ENCODE assay signal across 9 cellular contexts in genomic region chr10:88865281-88865876, GRCh38. TPM values are rescaled to one million over a fixed set of nuclear protein-coding genes. Genes with fewer than 3 reads are reported as not detected.
A peak's percentile ranks its signal among the peaks of the same experiment; 100 is the strongest.
DNase-seq lines count a peak whose midpoint lies in the region; ATAC-seq and TF ChIP-seq lines count a peak whose summit lies in the region.
"Had no signal": no experiment of that assay in that cellular context is flagged by ENCODE, and none has a peak within 500 bp of the region (broad histone marks: within the 10 kb centered on the region; RNA-seq: fewer than 3 reads in every experiment).

No MANE protein-coding gene starts in this region.

- 94% methylated on average over 4 of the region's 4 CpGs for WGBS in hepatocyte (ENCODE audit: low lambda C conversion rate, missing lambda C conversion rate)

- no peaks in the 10 kb centered on the region for H3K4me1 Mint-ChIP-seq in glutamatergic neuron (ENCODE audit: low read depth, unreplicated experiment)
- H3K4me1 Mint-ChIP-seq in naive thymus-derived CD4-positive, alpha-beta T cell = peaks cover 0 to 10% (median 0%) of the 10 kb centered on the region in 7 donors
- H3K4me1 Mint-ChIP-seq: nephron progenitor cell had no signal

- H3K4me2 ChIP-seq in hepatocyte = no peak overlapping the region

- H3K9me3 Mint-ChIP-seq in glutamatergic neuron (ENCODE audit: unreplicated experiment) = no peaks in the 10 kb centered on the region
- H3K9me3 Mint-ChIP-seq in naive thymus-derived CD4-positive, alpha-beta T cell = no peaks in the 10 kb centered on the region
- H3K9me3 Mint-ChIP-seq: nephron progenitor cell had no signal

- H3K4me3 ChIP-seq in hepatocyte = no peak overlapping the region
- no peak overlapping the region for H3K4me3 ChIP-seq in naive thymus-derived CD4-positive, alpha-beta T cell (ENCODE audit: low read length)

- POLR2A ChIA-PET in RWPE1 (lab: Yijun Ruan, JAX; ENCODE audit: low non-redundant PET) = no interaction called here
- POLR2A ChIA-PET in naive thymus-derived CD4-positive, alpha-beta T cell (lab: Charles Lee) = no interaction called here

- H3K4me3 Mint-ChIP-seq in glutamatergic neuron (ENCODE audit: unreplicated experiment) = no peak overlapping the region
- no peak overlapping the region for H3K4me3 Mint-ChIP-seq in naive thymus-derived CD4-positive, alpha-beta T cell
- H3K4me3 Mint-ChIP-seq: nephron progenitor cell had no signal

- no peak overlapping the region for H3K27ac Mint-ChIP-seq in glutamatergic neuron (ENCODE audit: unreplicated experiment)
- H3K27ac Mint-ChIP-seq in naive thymus-derived CD4-positive, alpha-beta T cell = no peak overlapping the region
- H3K27ac Mint-ChIP-seq: nephron progenitor cell had no signal

- no peaks in the 10 kb centered on the region for H3K36me3 ChIP-seq in hepatocyte (replicated peaks; ENCODE audit: insufficient read depth, low read depth)
- H3K36me3 ChIP-seq in naive thymus-derived CD4-positive, alpha-beta T cell (ENCODE audit: control insufficient read depth in 2 of 3, insufficient read depth in 3 of 3, low read length in 3 of 3) = no peaks in the 10 kb centered on the region

- intact Hi-C loops in naive thymus-derived CD4-positive, alpha-beta T cell (cut with micrococcal nuclease) = loop anchor here (1.0 to 10.0 kb wide), 7 partner anchors 15 to 300 kb away; partner anchors contain the start of gene STAMBPL1 (in 1 of the 2)

- peaks cover 3% of the 10 kb centered on the region for H3K27me3 ChIP-seq in hepatocyte
- H3K27me3 ChIP-seq in naive thymus-derived CD4-positive, alpha-beta T cell (ENCODE audit: control insufficient read depth in 2 of 2, insufficient read depth in 2 of 2, low read length in 2 of 2) = no peaks in the 10 kb centered on the region

- H3K27me3 Mint-ChIP-seq in glutamatergic neuron (ENCODE audit: unreplicated experiment) = no peaks in the 10 kb centered on the region
- H3K27me3 Mint-ChIP-seq in naive thymus-derived CD4-positive, alpha-beta T cell = peaks cover 0 to 37% (median 14%) of the 10 kb centered on the region in 5 donors

- ATAC-seq in naive thymus-derived CD4-positive, alpha-beta T cell = no peak

- no peaks in the 10 kb centered on the region for H3K9me2 ChIP-seq in hepatocyte (replicated peaks; ENCODE audit: insufficient read depth)

- no peaks in the 10 kb centered on the region for H3K36me3 Mint-ChIP-seq in glutamatergic neuron (ENCODE audit: unreplicated experiment)
- peaks cover 0 to 1% (median 0%) of the 10 kb centered on the region in 5 donors for H3K36me3 Mint-ChIP-seq in naive thymus-derived CD4-positive, alpha-beta T cell

- H2AFZ ChIP-seq in hepatocyte = no peak overlapping the region

- TF ChIP-seq CTCF in RWPE1 (conservative IDR thresholded peaks at IDR 0.05; ENCODE audit: low read depth) = no peak; the same call in 1 of the 2 replicates
- peak; percentile 27 for TF ChIP-seq CTCF in hepatocyte (IDR thresholded peaks at IDR 0.05; ENCODE audit: poor library complexity)
- TF ChIP-seq CTCF in glutamatergic neuron (IDR thresholded peaks at IDR 0.05; ENCODE audit: partially characterized antibody, unreplicated experiment) = no peak

- no peaks in the 10 kb centered on the region for H3K9me3 ChIP-seq in hepatocyte (ENCODE audit: low read depth)
- H3K9me3 ChIP-seq in naive thymus-derived CD4-positive, alpha-beta T cell (ENCODE audit: control insufficient read depth in 2 of 3, low read length in 3 of 3) = no peaks in the 10 kb centered on the region

- H3K4me1 ChIP-seq in hepatocyte (ENCODE audit: insufficient read depth) = no peaks in the 10 kb centered on the region
- H3K4me1 ChIP-seq in naive thymus-derived CD4-positive, alpha-beta T cell (ENCODE audit: control insufficient read depth in 2 of 2, insufficient read depth in 2 of 2, low read length in 2 of 2) = no peaks in the 10 kb centered on the region

- H3K27ac ChIP-seq in RWPE1 (no peak overlapping the region), hepatocyte (no peak overlapping the region)
- no peak overlapping the region for H3K27ac ChIP-seq in naive thymus-derived CD4-positive, alpha-beta T cell (ENCODE audit: low read depth, low read length)

- DNase-seq in AG20443 (ENCODE audit: low spot score) = peak; percentile 14
- DNase-seq in HCEC 1CT = peak; percentile 49
- peak; percentile 46 for DNase-seq in RWPE1 (ENCODE audit: low spot score)
- DNase-seq in hepatocyte (ENCODE audit: low spot score) = no peak
- no peak for DNase-seq in T-helper 9 cell
- no peak for DNase-seq in glutamatergic neuron
- no peak for DNase-seq in NCI-H1436 (lab: John Stamatoyannopoulos, UW)
- DNase-seq in naive thymus-derived CD4-positive, alpha-beta T cell = no peak
- DNase-seq: nephron progenitor cell had no signal

- CTCF ChIA-PET in RWPE1 (lab: Yijun Ruan, JAX) = interaction anchor here (0.6 to 3.0 kb wide), 5 partner anchors 17 to 34 kb away, joined by 3 to 27 read pairs (median 5); no protein-coding TSS in a partner anchor
- CTCF ChIA-PET in naive thymus-derived CD4-positive, alpha-beta T cell (lab: Charles Lee) = interaction anchor here (0.6 to 1.6 kb wide), 3 partner anchors 29 to 67 kb away, joined by 3 to 4 read pairs (median 4); no protein-coding TSS in a partner anchor

- no peaks in the 10 kb centered on the region for H4K20me1 ChIP-seq in hepatocyte (ENCODE audit: insufficient read depth, poor library complexity, severe bottlenecking)

- no peaks in the 10 kb centered on the region for H3K79me2 ChIP-seq in hepatocyte

RNA-seq across cellular contexts. Expression of gene ANKRD22, which starts 13.7 kb away (rescaled TPM):
- total RNA-seq in hepatocyte (2.1 and 4.2 TPM in 2 replicates), glutamatergic neuron (ENCODE audit: unreplicated experiment) (not detected)
- polyA plus RNA-seq in hepatocyte = 2.3 and 2.7 TPM in 2 replicates
- total RNA-seq in naive thymus-derived CD4-positive, alpha-beta T cell = under 1 TPM in 4 of 5 experiments, not detected in 1; 0.32 to 0.59 (median 0.40) TPM
- 1 to 10 TPM in 1 of 2 donors, under 1 TPM in 1; 0.54 to 1.2 TPM for polyA plus RNA-seq in naive thymus-derived CD4-positive, alpha-beta T cell

RNA-seq across cellular contexts. Expression of gene STAMBPL1, which starts 14.7 kb away (rescaled TPM):
- total RNA-seq in hepatocyte (14.8 and 20.0 TPM in 2 replicates), glutamatergic neuron (ENCODE audit: unreplicated experiment) (4.4 TPM)
- 4.5 and 5.2 TPM in 2 replicates for polyA plus RNA-seq in hepatocyte
- 10 to 100 TPM; 29.5 to 57.7 (median 38.9) TPM for total RNA-seq in naive thymus-derived CD4-positive, alpha-beta T cell
- polyA plus RNA-seq in naive thymus-derived CD4-positive, alpha-beta T cell = 10 to 100 TPM; 12.5 to 13.0 TPM

Comparison
In these comparisons a context has a peak if more than half of its experiments do, and no peak if none do; other contexts are left out.
1. DNase-seq: peak in AG20443 (single experiment), HCEC 1CT (single experiment) and RWPE1 (single experiment); none in hepatocyte (single experiment), T-helper 9 cell (single experiment), glutamatergic neuron (single experiment), NCI-H1436 (single experiment) and naive thymus-derived CD4-positive, alpha-beta T cell (0 of 9).